9 cellular contexts compared by ENCODE assay signal in genomic region chr7:123580406-123581161, GRCh38. TPM values are rescaled to one million over a fixed set of nuclear protein-coding genes. Genes with fewer than 3 reads are reported as not detected.
A peak's percentile ranks its signal among the peaks of the same experiment; 100 is the strongest.
DNase-seq lines count a peak whose midpoint lies in the region; ATAC-seq, FAIRE-seq and TF ChIP-seq lines count a peak whose summit lies in the region.
"Had no signal": no experiment of that assay in that cellular context is flagged by ENCODE, and none has a peak within 500 bp of the region (broad histone marks: within the 10 kb centered on the region; RNA-seq: fewer than 3 reads in every experiment).

No MANE protein-coding gene starts in this region.

- FAIRE-seq in GM12891 (lab: Jason Lieb, UNC), result peak; percentile 13

- TF ChIP-seq POLR2A in GM12891 (IDR thresholded peaks at IDR 0.05; ENCODE audit: low read depth, low read length) (no peak), tibial nerve (IDR thresholded peaks at IDR 0.05) (no peak)

- H3K36me3 ChIP-seq in tibial nerve, result no peaks in the 10 kb centered on the region

- peak; percentile 82 for TF ChIP-seq CTCF in AG04450 (IDR thresholded peaks at IDR 0.05; ENCODE audit: low read depth, low read length)
- peak; percentile 24 to 49 (median 40) for TF ChIP-seq CTCF in tibial nerve (IDR thresholded peaks at IDR 0.05)

- peak; percentile 76 for ATAC-seq in HG02678 (IDR thresholded peaks at IDR 0.05; ENCODE audit: unreplicated experiment)

- POLR2A ChIA-PET in AG04450 (lab: Yijun Ruan, JAX), result no interaction called here

- CTCF ChIA-PET in AG04450 (lab: Charles Lee), result interaction anchor here (0.6 to 3.8 kb wide), 20 partner anchors 8 to 572 kb away, joined by 3 to 20 read pairs (median 3); no protein-coding TSS in a partner anchor

- no peak for DNase-seq in AG04450 (ENCODE audit: low read depth, low spot score)
- no peak for DNase-seq in GM12891 (ENCODE audit: insufficient read length, low spot score)
- DNase-seq in NCI-H1930 (lab: John Stamatoyannopoulos, UW), result peak; percentile 5 to 29
- DNase-seq in amniotic epithelial cell (ENCODE audit: low read depth), result peak; percentile 57
- DNase-seq in iPS-NIHi7 (ENCODE audit: extremely low spot score), result peak; percentile 61
- no peak for DNase-seq in tibial nerve (ENCODE audit: low spot score in 2 of 2)
- DNase-seq in stimulated activated CD4-positive, alpha-beta T cell treated with anti-CD3 and anti-CD28 coated beads, Interleukin-4, amount 100 ng/mL, for 1 hour, result no peak

- H3K4me3 ChIP-seq in AG04450 (ENCODE audit: low read depth, low read length) (no peak overlapping the region), tibial nerve (no peak overlapping the region)

- H3K27ac ChIP-seq in AG04450 (ENCODE audit: low read depth, low read length) (no peak overlapping the region), tibial nerve (no peak overlapping the region)

- no peaks in the 10 kb centered on the region for H3K4me1 ChIP-seq in tibial nerve

- H3K27me3 ChIP-seq in AG04450 (ENCODE audit: control insufficient read depth, insufficient read depth, low read length), result no peaks in the 10 kb centered on the region
- H3K27me3 ChIP-seq in tibial nerve, result no peaks in the 10 kb centered on the region

- WGBS in tibial nerve, 2 donors, result 27 to 51% methylated on average over 8 of the region's 8 CpGs

- no peaks in the 10 kb centered on the region for H3K9me3 ChIP-seq in AG04450 (ENCODE audit: control insufficient read depth, insufficient read depth, low read length)
- H3K9me3 ChIP-seq in tibial nerve, result no peaks in the 10 kb centered on the region

- no peak for TF ChIP-seq EP300 in tibial nerve (IDR thresholded peaks at IDR 0.05)

TF ChIP-seq in GM12891, 5 proteins besides CTCF, POLR2A, EP300 and RAD21:
- TF ChIP-seq POU2F2 (IDR thresholded peaks at IDR 0.05; ENCODE audit: low read depth, low read length) (no peak), PAX5 (IDR thresholded peaks at IDR 0.05; ENCODE audit: insufficient read depth, low read length, severe bottlenecking) (no peak), TAF1 (IDR thresholded peaks at IDR 0.05; ENCODE audit: low read depth, low read length) (no peak), POLR2AphosphoS5 (IDR thresholded peaks at IDR 0.05; ENCODE audit: low read depth, low read length) (no peak), SPI1 (IDR thresholded peaks at IDR 0.05; ENCODE audit: low read depth, low read length) (no peak)

RNA-seq across cellular contexts. Expression of gene ASB15, which starts 21.0 kb away (rescaled TPM):
- polyA plus RNA-seq in AG04450 (2011; rRNA removed), result not detected in 2 replicates
- polyA minus RNA-seq in AG04450 (2011; rRNA and poly(A)+ RNA removed), result not detected in 2 replicates
- polyA plus RNA-seq in GM12891 (2012; ENCODE audit: low read depth, missing spikeins), result not detected
- total RNA-seq in tibial nerve, result not detected
- polyA plus RNA-seq: esophagus had no signal

RNA-seq across cellular contexts. Expression of gene NDUFA5, which starts 23.0 kb away (rescaled TPM):
- polyA plus RNA-seq in AG04450 (2011; rRNA removed), result 21.0 and 39.8 TPM in 2 replicates
- 8.0 and 18.8 TPM in 2 replicates for polyA minus RNA-seq in AG04450 (2011; rRNA and poly(A)+ RNA removed)
- 38.7 TPM for polyA plus RNA-seq in GM12891 (2012; ENCODE audit: low read depth, missing spikeins)
- total RNA-seq in tibial nerve, result 10 to 100 TPM; 22.5 to 56.6 (median 33.5) TPM

RNA-seq across cellular contexts. Expression of gene IQUB, which starts 46.2 kb away (rescaled TPM):
- 0.06 and 0.15 TPM in 2 replicates for polyA plus RNA-seq in AG04450 (2011; rRNA removed)
- 0.05 and 0.17 TPM in 2 replicates for polyA minus RNA-seq in AG04450 (2011; rRNA and poly(A)+ RNA removed)
- 0.04 TPM for polyA plus RNA-seq in GM12891 (2012; ENCODE audit: low read depth, missing spikeins)
- total RNA-seq in tibial nerve, result 1 to 10 TPM; 1.8 to 5.4 (median 2.8) TPM

Comparison
In these comparisons a context has a peak if more than half of its experiments do, and no peak if none do; other contexts are left out.
1. DNase-seq: peak in NCI-H1930 (2 of 2), amniotic epithelial cell (single experiment) and iPS-NIHi7 (single experiment); none in AG04450 (single experiment), GM12891 (single experiment), tibial nerve (0 of 2) and stimulated activated CD4-positive, alpha-beta T cell treated with anti-CD3 and anti-CD28 coated beads, Interleukin-4, amount 100 ng/mL, for 1 hour (single experiment).